Comparison of ENCODE assay signal across 9 cellular contexts in genomic region chr22:39900306-39901227, GRCh38. TPM values are rescaled to one million over a fixed set of nuclear protein-coding genes. Genes with fewer than 3 reads are reported as not detected.
DNase-seq lines count a peak whose midpoint lies in the region; ATAC-seq and TF ChIP-seq lines count a peak whose summit lies in the region.
"Had no signal": no experiment of that assay in that cellular context is flagged by ENCODE, and none has a peak within 500 bp of the region (broad histone marks: within the 10 kb centered on the region; RNA-seq: fewer than 3 reads in every experiment).

TSS of gene GRAP2 (plus strand) at chr22:39901084. CDS start at chr22:39947107, 46,023 bp downstream.

- H2AFZ ChIP-seq in H9 (ENCODE audit: low read length), result no peak within 1 kb of the TSS

- no peak within 1 kb of the TSS for H4K91ac ChIP-seq in H9 (ENCODE audit: insufficient read length, low read depth, low read length)

- no peaks in the 10 kb centered on the region for H3K9me3 ChIP-seq in H9 (ENCODE audit: control insufficient read depth, low read depth, low read length)

- no peaks in the 10 kb centered on the region for H3K27me3 Mint-ChIP-seq in natural killer cell (ENCODE audit: low read depth in 2 of 2)
- peaks cover 43% of the 10 kb centered on the region for H3K27me3 Mint-ChIP-seq in mesothelial cell of epicardium (ENCODE audit: low read depth)
- peaks cover 17% of the 10 kb centered on the region for H3K27me3 Mint-ChIP-seq in H9 (ENCODE audit: low read depth)

- WGBS in H9 (ENCODE audit: extremely low coverage, insufficient read length, low lambda C conversion rate), result no CpG with 5 or more reads among the region's 4 CpGs

- intact Hi-C loops in natural killer cell (cut with micrococcal nuclease), result loop anchor here (1.0 to 10.0 kb wide), 2 partner anchors 61 to 214 kb away; no protein-coding TSS in a partner anchor

- no peak within 1 kb of the TSS for H3T11ph ChIP-seq in H9 (ENCODE audit: low read length)

- no peaks in the 10 kb centered on the region for H3K79me1 ChIP-seq in H9 (ENCODE audit: insufficient read depth, low read depth, low read length, poor library complexity, severe bottlenecking)

- no peak within 1 kb of the TSS for H3K14ac ChIP-seq in H9 (ENCODE audit: insufficient read depth, low read length)

- no peak within 1 kb of the TSS for H3K18ac ChIP-seq in H9 (ENCODE audit: insufficient read length, low read depth, low read length)

- no peak within 1 kb of the TSS for H4K8ac ChIP-seq in H9 (replicated peaks; ENCODE audit: insufficient read length, low read depth, low read length)

- peak; percentile 65 for ATAC-seq in GM18868 (IDR thresholded peaks at IDR 0.05; ENCODE audit: unreplicated experiment)
- peak; percentile 49 for ATAC-seq in HG03460 (IDR thresholded peaks at IDR 0.05; ENCODE audit: unreplicated experiment)
- ATAC-seq in natural killer cell, result peak; percentile 94 to 98 (median 96)

- peak within 1 kb of the TSS; percentile 92 to 94 for H3K27ac Mint-ChIP-seq in natural killer cell
- H3K27ac Mint-ChIP-seq in mesothelial cell of epicardium, result no peak within 1 kb of the TSS
- H3K27ac Mint-ChIP-seq in H9, result no peak within 1 kb of the TSS

- H2BK20ac ChIP-seq in H9 (ENCODE audit: low read depth, low read length, poor library complexity, severe bottlenecking), result no peak within 1 kb of the TSS

- no peak within 1 kb of the TSS for H2BK120ac ChIP-seq in H9 (ENCODE audit: low read depth, low read length, poor library complexity, severe bottlenecking)

- H3K4me1 ChIP-seq in H9 (ENCODE audit: insufficient read depth, low read length), result no peaks in the 10 kb centered on the region

- no peak within 1 kb of the TSS for H2BK5ac ChIP-seq in H9 (ENCODE audit: insufficient read length, low read length)

- H3K4me3 Mint-ChIP-seq in natural killer cell (peak within 1 kb of the TSS; percentile 97), mesothelial cell of epicardium (no peak within 1 kb of the TSS), H9 (no peak within 1 kb of the TSS)

- no peaks in the 10 kb centered on the region for H3K36me3 Mint-ChIP-seq in natural killer cell
- no peaks in the 10 kb centered on the region for H3K36me3 Mint-ChIP-seq in mesothelial cell of epicardium
- H3K36me3 Mint-ChIP-seq in H9 (ENCODE audit: insufficient read depth in 1 of 3, low read depth in 3 of 3), result no peaks in the 10 kb centered on the region

- no peak within 1 kb of the TSS for H2BK12ac ChIP-seq in H9 (ENCODE audit: insufficient read length, low read depth, low read length)

- TF ChIP-seq CTCF in natural killer cell (IDR thresholded peaks at IDR 0.05) (no peak), mesothelial cell of epicardium (IDR thresholded peaks at IDR 0.05; ENCODE audit: unreplicated experiment) (no peak), H9 (conservative IDR thresholded peaks at IDR 0.05) (no peak)

- no peaks in the 10 kb centered on the region for H4K20me1 ChIP-seq in H9 (ENCODE audit: control insufficient read depth, insufficient read depth, insufficient read length)

- H3K4ac ChIP-seq in H9 (ENCODE audit: low read depth, low read length), result no peak within 1 kb of the TSS

- no peak within 1 kb of the TSS for H3K27ac ChIP-seq in H9 (ENCODE audit: insufficient read length, low read depth, low read length)

- H3K27me3 ChIP-seq in H9 (ENCODE audit: insufficient read depth, low read length), result no peaks in the 10 kb centered on the region

- no peak within 1 kb of the TSS for H3K23ac ChIP-seq in H9 (ENCODE audit: insufficient read length, low read depth, low read length)

- no peak within 1 kb of the TSS for H2AK5ac ChIP-seq in H9 (ENCODE audit: insufficient read length, low read length)

- H3K56ac ChIP-seq in H9 (ENCODE audit: insufficient read length, low read depth, low read length), result no peak within 1 kb of the TSS

- DNase-seq in activated CD4-positive, alpha-beta T cell treated with anti-CD3 and anti-CD28 coated beads, Interleukin-2, amount 50 U/mL, for 4 hours, result peak; percentile 51 to 54
- DNase-seq in natural killer cell, result peak; percentile 50
- DNase-seq in mesothelial cell of epicardium (ENCODE audit: low spot score in 2 of 2, unreplicated experiment in 2 of 2), result no peak
- DNase-seq in retina, result no peak
- DNase-seq in H9, result no peak
- DNase-seq in NCI-H2081 (lab: John Stamatoyannopoulos, UW), result no peak

- H3K79me2 ChIP-seq in H9 (ENCODE audit: insufficient read depth, low read length), result no peaks in the 10 kb centered on the region

- H3K9ac ChIP-seq in H9 (ENCODE audit: extremely low read depth, insufficient read length, low read length), result no peak within 1 kb of the TSS

- no peak within 1 kb of the TSS for H2BK15ac ChIP-seq in H9 (ENCODE audit: low read depth, low read length)

- H3K4me1 Mint-ChIP-seq in natural killer cell (peaks cover 51 to 58% of the 10 kb centered on the region in 2 donors), mesothelial cell of epicardium (no peaks in the 10 kb centered on the region), H9 (peaks cover 0 to 1% of the 10 kb centered on the region in 2 experiments; a peak in 1 of 4 replicates)

- no peaks in the 10 kb centered on the region for H3K9me3 Mint-ChIP-seq in natural killer cell
- H3K9me3 Mint-ChIP-seq in mesothelial cell of epicardium, result no peaks in the 10 kb centered on the region
- H3K9me3 Mint-ChIP-seq in H9, result no peaks in the 10 kb centered on the region

- no peaks in the 10 kb centered on the region for H3K23me2 ChIP-seq in H9 (ENCODE audit: insufficient read length, low read depth, low read length, poor library complexity, severe bottlenecking)

- no peak within 1 kb of the TSS for H3K4me2 ChIP-seq in H9 (ENCODE audit: insufficient read depth, insufficient read length, low read length)

- H4K5ac ChIP-seq in H9 (ENCODE audit: insufficient read length, low read depth, low read length), result no peak within 1 kb of the TSS

RNA-seq across cellular contexts. Expression of gene GRAP2, which starts in this region (rescaled TPM):
- total RNA-seq in natural killer cell (10 to 100 TPM; 65.1 to 97.3 (median 92.2) TPM), mesothelial cell of epicardium (0.11 TPM in 1 of 3 replicates, not detected in the others), H9 (2021) (not detected in 2 replicates)
- total RNA-seq: endothelial cell of umbilical vein had no signal

Comparison
In these comparisons a context has a peak if more than half of its experiments do, and no peak if none do; other contexts are left out.
1. RNA of gene GRAP2 (total RNA-seq): 65.1 to 97.3 TPM in natural killer cell; 0.11 TPM in mesothelial cell of epicardium and not detected in H9; every median in the first group is over 10 times any median in the second.
2. DNase-seq: peak in activated CD4-positive, alpha-beta T cell treated with anti-CD3 and anti-CD28 coated beads, Interleukin-2, amount 50 U/mL, for 4 hours (2 of 2) and natural killer cell (single experiment); none in mesothelial cell of epicardium (0 of 2), retina (single experiment), H9 (single experiment) and NCI-H2081 (0 of 2).
3. H3K27ac Mint-ChIP-seq: peak in natural killer cell (2 of 2); none in mesothelial cell of epicardium (single experiment) and H9 (0 of 3).
4. Peak in every context shown above with its lines, with median percentiles within 50 percentile points of each other: ATAC-seq.